Comparison of ENCODE assay signal across 1 cellular context in the genomic region with DNA sequence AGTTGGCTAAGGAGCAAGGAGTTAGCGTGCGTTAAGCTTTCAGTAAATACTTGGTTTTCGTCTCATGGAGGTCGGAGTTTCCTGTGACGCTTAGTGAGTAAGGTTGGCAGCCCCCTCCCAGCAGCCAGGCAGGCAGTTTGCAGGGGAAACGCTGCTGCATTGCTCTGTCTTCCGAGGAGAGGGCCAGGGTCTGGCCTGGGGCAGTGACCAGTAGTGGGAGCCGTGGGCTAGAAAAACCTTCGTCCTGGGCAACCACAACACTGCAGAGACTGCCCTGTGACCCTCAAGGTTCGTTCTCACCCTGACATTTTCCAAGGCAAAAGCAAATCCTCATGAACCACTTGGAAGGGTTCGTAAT.
TF ChIP-seq lines count a peak whose summit lies in the region.

No MANE protein-coding gene starts in this region.

TF ChIP-seq in endothelial cell of umbilical vein, 7 proteins besides CTCF, POLR2A, EP300 and RAD21:
- TF ChIP-seq, protein P1, sequence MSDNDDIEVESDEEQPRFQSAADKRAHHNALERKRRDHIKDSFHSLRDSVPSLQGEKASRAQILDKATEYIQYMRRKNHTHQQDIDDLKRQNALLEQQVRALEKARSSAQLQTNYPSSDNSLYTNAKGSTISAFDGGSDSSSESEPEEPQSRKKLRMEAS (IDR thresholded peaks at IDR 0.05; ENCODE audit: insufficient read depth, insufficient read length): no peak
- TF ChIP-seq FOS (IDR thresholded peaks at IDR 0.05; ENCODE audit: borderline replicate concordance, insufficient read depth, low read length) (no peak), EZH2 (IDR thresholded peaks at IDR 0.05; ENCODE audit: borderline replicate concordance, low read depth, low read length, severe bottlenecking) (no peak), MYC (IDR thresholded peaks at IDR 0.05; ENCODE audit: low read depth, low read length) (no peak), POLR2AphosphoS5 (IDR thresholded peaks at IDR 0.05; ENCODE audit: insufficient read depth, low read depth, low read length) (no peak), GATA2 (IDR thresholded peaks at IDR 0.05; ENCODE audit: insufficient read depth, insufficient read length, low read depth, low read length) (no peak), JUN (IDR thresholded peaks at IDR 0.05; ENCODE audit: borderline replicate concordance, insufficient read depth, insufficient read length, low read depth) (no peak)
